In the genomic region with DNA sequence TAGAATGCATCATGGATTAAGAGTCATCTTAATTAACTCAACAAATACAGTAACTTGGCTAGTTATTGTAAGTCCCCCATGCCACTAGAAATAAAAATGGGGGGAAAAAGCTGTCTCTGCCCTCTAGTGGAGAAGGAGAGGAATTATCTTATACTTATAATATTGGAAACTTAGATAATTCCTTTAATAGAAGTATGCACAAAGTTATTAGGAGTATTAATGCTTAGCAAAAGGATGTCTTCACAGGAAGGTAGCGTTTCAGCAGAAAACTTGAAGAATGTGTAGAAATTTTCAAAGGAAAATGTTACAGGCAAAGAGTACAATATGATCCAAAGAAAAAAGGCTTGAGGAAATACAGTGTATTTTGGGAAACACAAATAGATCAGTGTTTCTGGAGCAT, we compare ENCODE assay signal across 9 cellular contexts. TPM values are rescaled to one million over a fixed set of nuclear protein-coding genes. Genes with fewer than 3 reads are reported as not detected.
DNase-seq lines count a peak whose midpoint lies in the region; ATAC-seq, FAIRE-seq and TF ChIP-seq lines count a peak whose summit lies in the region.
"Had no signal": no experiment of that assay in that cellular context is flagged by ENCODE, and none has a peak within 500 bp of the region (broad histone marks: within the 10 kb centered on the region; RNA-seq: fewer than 3 reads in every experiment).

No MANE protein-coding gene starts in this region.

- H3K4me1 Mint-ChIP-seq in nephron progenitor cell, result no peaks in the 10 kb centered on the region

- TF ChIP-seq CTCF in bronchial epithelial cell (IDR thresholded peaks at IDR 0.05; ENCODE audit: insufficient read depth, low read length, severe bottlenecking), result peak; percentile 29
- TF ChIP-seq CTCF in nephron progenitor cell (IDR thresholded peaks at IDR 0.05), result peak; percentile 69

- peaks cover 19% of the 10 kb centered on the region for H3K9me3 Mint-ChIP-seq in nephron progenitor cell

- no peak overlapping the region for H3K27ac Mint-ChIP-seq in nephron progenitor cell

- ATAC-seq in HG03175 (IDR thresholded peaks at IDR 0.05; ENCODE audit: unreplicated experiment), result no peak

- in situ Hi-C loops in KBM-7 (cut with MboI; ENCODE audit: low pct_unique_long_range_greater_than_20kb, low sequenced_read_pairs), result no loop called here

- DNase-seq in DMS153 (lab: John Stamatoyannopoulos, UW) (peak; percentile 0), DMS153 treated with DMSO at 0.1 percent for 48 hours (lab: John Stamatoyannopoulos, UW; ENCODE audit: unreplicated experiment) (no peak), NCI-H1105 treated with DMSO at 0.1 percent for 48 hours (lab: John Stamatoyannopoulos, UW) (peak; percentile 53), bronchial epithelial cell (ENCODE audit: low read depth) (peak; percentile 13), nephron progenitor cell (no peak), substantia nigra (lab: John Stamatoyannopoulos, UW) (no peak), KBM-7 (no peak)

- no peak overlapping the region for H3K4me3 ChIP-seq in bronchial epithelial cell (ENCODE audit: low read depth, low read length)

- no peaks in the 10 kb centered on the region for H3K36me3 Mint-ChIP-seq in nephron progenitor cell (ENCODE audit: low read depth)

- no peak overlapping the region for H3K27ac ChIP-seq in substantia nigra (ENCODE audit: low read depth, low read length, poor library complexity, severe bottlenecking)

- no peak overlapping the region for H3K4me3 Mint-ChIP-seq in nephron progenitor cell

- H3K27me3 ChIP-seq in bronchial epithelial cell (ENCODE audit: control insufficient read depth, insufficient read depth, low read length), result no peaks in the 10 kb centered on the region

- FAIRE-seq in bronchial epithelial cell (lab: Jason Lieb, UNC), result no peak

- H3K27me3 Mint-ChIP-seq in nephron progenitor cell (ENCODE audit: low read depth, poor library complexity), result peaks cover 3% of the 10 kb centered on the region

- no peaks in the 10 kb centered on the region for H3K36me3 ChIP-seq in bronchial epithelial cell (ENCODE audit: control insufficient read depth, insufficient read depth, low read length)

RNA-seq across cellular contexts. Expression of gene OR5AU1, which starts 19.8 kb away (rescaled TPM):
- not detected in 2 replicates for total RNA-seq in bronchial epithelial cell
- total RNA-seq: T-helper 2 cell treated with Interferon-gamma antibody and Interleukin-4, amounts not matched to agents 100 ng/mL and 5 ng/mL, for 36 hours had no signal

RNA-seq across cellular contexts. Expression of gene TMEM253, which starts 35.2 kb away (rescaled TPM):
- total RNA-seq in bronchial epithelial cell, result under 0.01 and 0.51 TPM in 2 replicates
- total RNA-seq: T-helper 2 cell treated with Interferon-gamma antibody and Interleukin-4, amounts not matched to agents 100 ng/mL and 5 ng/mL, for 36 hours had no signal

RNA-seq across cellular contexts. Expression of gene ZNF219, which starts 37.6 kb away (rescaled TPM):
- total RNA-seq in bronchial epithelial cell, result 7.8 and 8.2 TPM in 2 replicates

Comparison
In these comparisons a context has a peak if more than half of its experiments do, and no peak if none do; other contexts are left out.
1. DNase-seq: peak in DMS153 (single experiment), NCI-H1105 treated with DMSO at 0.1 percent for 48 hours (single experiment) and bronchial epithelial cell (single experiment); none in DMS153 treated with DMSO at 0.1 percent for 48 hours (single experiment), nephron progenitor cell (single experiment), substantia nigra (0 of 49) and KBM-7 (single experiment).